16 cellular contexts compared by ENCODE assay signal in genomic region chr14:54483848-54484247, GRCh38. TPM values are rescaled to one million over a fixed set of nuclear protein-coding genes. Genes with fewer than 3 reads are reported as not detected.
DNase-seq lines count a peak whose midpoint lies in the region; ATAC-seq and TF ChIP-seq lines count a peak whose summit lies in the region.
"Had no signal": no experiment of that assay in that cellular context is flagged by ENCODE, and none has a peak within 500 bp of the region (broad histone marks: within the 10 kb centered on the region; RNA-seq: fewer than 3 reads in every experiment).

No MANE protein-coding gene starts in this region.

- H3K9ac ChIP-seq in OCI-LY1 (ENCODE audit: low read length) = peak overlapping the region; percentile 45

- peak overlapping the region; percentile 65 for H3K27ac ChIP-seq in OCI-LY1 (ENCODE audit: low read depth, low read length, poor library complexity, severe bottlenecking)
- H3K27ac ChIP-seq: adrenal gland, sigmoid colon, upper lobe of right lung had no signal

- no TSS peak for BruUV-seq in MCF 10A (replicated peaks; lab: Mats Ljungman, UMichigan)

- intact Hi-C loops in MCF 10A (cut with micrococcal nuclease) = no loop called here

- no peak for TF ChIP-seq CTCF in OCI-LY1 (IDR thresholded peaks at IDR 0.05; ENCODE audit: low read length)
- TF ChIP-seq CTCF in choroid plexus epithelial cell (conservative IDR thresholded peaks at IDR 0.05; ENCODE audit: low read depth, low read length) = no peak
- no peak for TF ChIP-seq CTCF in MCF 10A (IDR thresholded peaks at IDR 0.05; ENCODE audit: unreplicated experiment)

- H3K4me3 ChIP-seq in OCI-LY1 (ENCODE audit: low read depth, low read length, poor library complexity, severe bottlenecking) (peak overlapping the region; percentile 30), choroid plexus epithelial cell (ENCODE audit: low read depth, low read length) (no peak overlapping the region)
- H3K4me3 ChIP-seq: adrenal gland, sigmoid colon, upper lobe of right lung had no signal

- no peak for ATAC-seq in activated naive CD4-positive, alpha-beta T cell treated with anti-CD3 and anti-CD28 coated beads, Interleukin-2, amount 50 U/mL, for 72 hours
- ATAC-seq in stimulated activated memory B cell treated with anti-CD40 and anti-IgM and Interleukin-4, amounts not matched to agents 10 μg/mL and 1 μg/mL and 100 μg/mL, for 72 hours = no peak
- no peak for ATAC-seq in GM21576 (IDR thresholded peaks at IDR 0.05; ENCODE audit: unreplicated experiment)
- ATAC-seq: upper lobe of right lung had no signal

- peak overlapping the region; percentile 56 for H3K27ac Mint-ChIP-seq in activated naive CD4-positive, alpha-beta T cell treated with anti-CD3 and anti-CD28 coated beads, Interleukin-2, amount 50 U/mL, for 24 hours
- no peak overlapping the region for H3K27ac Mint-ChIP-seq in activated naive CD4-positive, alpha-beta T cell treated with anti-CD3 and anti-CD28 coated beads, Interleukin-2, amount 50 U/mL, for 72 hours
- H3K27ac Mint-ChIP-seq in stimulated activated memory B cell treated with anti-CD40 and anti-IgM and Interleukin-4, amounts not matched to agents 10 μg/mL and 1 μg/mL and 100 μg/mL, for 72 hours = peak overlapping the region; percentile 92
- H3K27ac Mint-ChIP-seq in MCF 10A (ENCODE audit: low read depth, unreplicated experiment) = no peak overlapping the region

- POLR2A ChIA-PET in MCF 10A (lab: Yijun Ruan, JAX) = interaction anchor here (0.6 to 3.0 kb wide), 4 partner anchors 18 to 37 kb away, joined by 3 to 12 read pairs (median 3); no protein-coding TSS in a partner anchor

- H3F3A ChIP-seq in OCI-LY1 (ENCODE audit: insufficient read depth, low read length) = peaks cover 5% of the 10 kb centered on the region; the same call in 1 of the 2 replicates

- no peaks in the 10 kb centered on the region for H3K9me2 ChIP-seq in OCI-LY1 (ENCODE audit: low read depth, low read length)

- peaks cover 12% of the 10 kb centered on the region for H3K36me3 Mint-ChIP-seq in activated naive CD4-positive, alpha-beta T cell treated with anti-CD3 and anti-CD28 coated beads, Interleukin-2, amount 50 U/mL, for 24 hours
- H3K36me3 Mint-ChIP-seq in activated naive CD4-positive, alpha-beta T cell treated with anti-CD3 and anti-CD28 coated beads, Interleukin-2, amount 50 U/mL, for 72 hours = peaks cover 14 to 22% of the 10 kb centered on the region in 2 donors
- peaks cover 27% of the 10 kb centered on the region for H3K36me3 Mint-ChIP-seq in stimulated activated memory B cell treated with anti-CD40 and anti-IgM and Interleukin-4, amounts not matched to agents 10 μg/mL and 1 μg/mL and 100 μg/mL, for 72 hours
- H3K36me3 Mint-ChIP-seq in MCF 10A (ENCODE audit: insufficient read depth, unreplicated experiment) = peaks cover 42% of the 10 kb centered on the region

- H3K4me2 ChIP-seq in OCI-LY1 (ENCODE audit: low read length) = peak overlapping the region; percentile 50

- H3K36me3 ChIP-seq in OCI-LY1 (ENCODE audit: insufficient read depth, low read length) = peaks cover 20% of the 10 kb centered on the region

- peaks cover 44% of the 10 kb centered on the region for H3K79me2 ChIP-seq in OCI-LY1 (ENCODE audit: insufficient read depth, low read length)

- no peaks in the 10 kb centered on the region for H3K9me3 ChIP-seq in OCI-LY1 (ENCODE audit: low read length)
- H3K9me3 ChIP-seq: adrenal gland, neutrophil, sigmoid colon, upper lobe of right lung had no signal

- H3K9me3 Mint-ChIP-seq in activated naive CD4-positive, alpha-beta T cell treated with anti-CD3 and anti-CD28 coated beads, Interleukin-2, amount 50 U/mL, for 24 hours = no peaks in the 10 kb centered on the region
- H3K9me3 Mint-ChIP-seq in activated naive CD4-positive, alpha-beta T cell treated with anti-CD3 and anti-CD28 coated beads, Interleukin-2, amount 50 U/mL, for 72 hours = no peaks in the 10 kb centered on the region
- peaks cover 2% of the 10 kb centered on the region for H3K9me3 Mint-ChIP-seq in stimulated activated memory B cell treated with anti-CD40 and anti-IgM and Interleukin-4, amounts not matched to agents 10 μg/mL and 1 μg/mL and 100 μg/mL, for 72 hours
- H3K9me3 Mint-ChIP-seq in MCF 10A (ENCODE audit: unreplicated experiment) = no peaks in the 10 kb centered on the region

- H3K27me3 Mint-ChIP-seq in activated naive CD4-positive, alpha-beta T cell treated with anti-CD3 and anti-CD28 coated beads, Interleukin-2, amount 50 U/mL, for 24 hours = no peaks in the 10 kb centered on the region
- no peaks in the 10 kb centered on the region for H3K27me3 Mint-ChIP-seq in stimulated activated memory B cell treated with anti-CD40 and anti-IgM and Interleukin-4, amounts not matched to agents 10 μg/mL and 1 μg/mL and 100 μg/mL, for 72 hours
- no peaks in the 10 kb centered on the region for H3K27me3 Mint-ChIP-seq in MCF 10A (ENCODE audit: insufficient read depth, unreplicated experiment)

- H3K4me3 Mint-ChIP-seq in activated naive CD4-positive, alpha-beta T cell treated with anti-CD3 and anti-CD28 coated beads, Interleukin-2, amount 50 U/mL, for 24 hours = peak overlapping the region; percentile 35
- peak overlapping the region; percentile 61 for H3K4me3 Mint-ChIP-seq in stimulated activated memory B cell treated with anti-CD40 and anti-IgM and Interleukin-4, amounts not matched to agents 10 μg/mL and 1 μg/mL and 100 μg/mL, for 72 hours
- H3K4me3 Mint-ChIP-seq in MCF 10A (ENCODE audit: unreplicated experiment) = no peak overlapping the region

- no peaks in the 10 kb centered on the region for H4K20me1 ChIP-seq in OCI-LY1 (ENCODE audit: insufficient read depth, low read length)

- peaks cover 61% of the 10 kb centered on the region for H3K4me1 Mint-ChIP-seq in activated naive CD4-positive, alpha-beta T cell treated with anti-CD3 and anti-CD28 coated beads, Interleukin-2, amount 50 U/mL, for 24 hours
- H3K4me1 Mint-ChIP-seq in stimulated activated memory B cell treated with anti-CD40 and anti-IgM and Interleukin-4, amounts not matched to agents 10 μg/mL and 1 μg/mL and 100 μg/mL, for 72 hours = peaks cover 62% of the 10 kb centered on the region
- H3K4me1 Mint-ChIP-seq in MCF 10A (ENCODE audit: insufficient read depth, unreplicated experiment) = peaks cover 39% of the 10 kb centered on the region

- DNase-seq in activated naive CD4-positive, alpha-beta T cell treated with anti-CD3 and anti-CD28 coated beads, Interleukin-2, amount 50 U/mL, for 72 hours (ENCODE audit: low spot score in 2 of 2) = no peak
- DNase-seq in choroid plexus epithelial cell (ENCODE audit: low read depth) (peak; percentile 36), MCF 10A (ENCODE audit: unreplicated experiment) (no peak), hippocampal formation (lab: John Stamatoyannopoulos, UW) (no peak)
- DNase-seq: adrenal gland; central memory CD4-positive, alpha-beta T cell; foreskin melanocyte; NCI-H1417 treated with DMSO at 0.1 percent for 48 hours; NCI-H2227 treated with DMSO at 0.1 percent for 48 hours; sigmoid colon; upper lobe of right lung had no signal

- H3K27me3 ChIP-seq in OCI-LY1 (ENCODE audit: insufficient read depth, low read length) = no peaks in the 10 kb centered on the region
- H3K27me3 ChIP-seq: adrenal gland, neutrophil, sigmoid colon, upper lobe of right lung had no signal

- H2AFZ ChIP-seq in OCI-LY1 (ENCODE audit: low read length) = no peak overlapping the region

- CTCF ChIA-PET in MCF 10A (lab: Yijun Ruan, JAX) = interaction anchor here (1.0 to 1.7 kb wide), 3 partner anchors 20 to 44 kb away, joined by 3 to 5 read pairs (median 4); partner anchors contain the start of gene CNIH1

- peaks cover 31% of the 10 kb centered on the region for H3K4me1 ChIP-seq in OCI-LY1 (ENCODE audit: insufficient read depth, low read length, severe bottlenecking)

RNA-seq across cellular contexts. Expression of gene GMFB, which starts 4.9 kb away (rescaled TPM):
- 10 to 100 TPM; 21.4 to 29.0 TPM for total RNA-seq in activated naive CD4-positive, alpha-beta T cell treated with anti-CD3 and anti-CD28 coated beads, Interleukin-2, amount 50 U/mL, for 72 hours
- total RNA-seq in MCF 10A (2022) = 53.3 and 65.0 TPM in 2 replicates

RNA-seq across cellular contexts. Expression of gene CGRRF1, which starts 25.9 kb away (rescaled TPM):
- total RNA-seq in activated naive CD4-positive, alpha-beta T cell treated with anti-CD3 and anti-CD28 coated beads, Interleukin-2, amount 50 U/mL, for 72 hours = 10 to 100 TPM in 1 of 2 donors, 1 to 10 TPM in 1; 8.4 to 17.7 TPM
- 17.5 and 22.3 TPM in 2 replicates for total RNA-seq in MCF 10A (2022)

RNA-seq across cellular contexts. Expression of gene CNIH1, which starts 42.7 kb away (rescaled TPM):
- 10 to 100 TPM; 73.5 to 79.1 TPM for total RNA-seq in activated naive CD4-positive, alpha-beta T cell treated with anti-CD3 and anti-CD28 coated beads, Interleukin-2, amount 50 U/mL, for 72 hours
- total RNA-seq in MCF 10A (2022) = 217 and 228 TPM in 2 replicates

Comparison
In these comparisons a context has a peak if more than half of its experiments do, and no peak if none do; other contexts are left out.
1. H3K27ac Mint-ChIP-seq: peak in activated naive CD4-positive, alpha-beta T cell treated with anti-CD3 and anti-CD28 coated beads, Interleukin-2, amount 50 U/mL, for 24 hours (single experiment) and stimulated activated memory B cell treated with anti-CD40 and anti-IgM and Interleukin-4, amounts not matched to agents 10 μg/mL and 1 μg/mL and 100 μg/mL, for 72 hours (single experiment); none in activated naive CD4-positive, alpha-beta T cell treated with anti-CD3 and anti-CD28 coated beads, Interleukin-2, amount 50 U/mL, for 72 hours (0 of 2) and MCF 10A (single experiment).